ENCODE assay signal across 1 cellular context in the genomic region with DNA sequence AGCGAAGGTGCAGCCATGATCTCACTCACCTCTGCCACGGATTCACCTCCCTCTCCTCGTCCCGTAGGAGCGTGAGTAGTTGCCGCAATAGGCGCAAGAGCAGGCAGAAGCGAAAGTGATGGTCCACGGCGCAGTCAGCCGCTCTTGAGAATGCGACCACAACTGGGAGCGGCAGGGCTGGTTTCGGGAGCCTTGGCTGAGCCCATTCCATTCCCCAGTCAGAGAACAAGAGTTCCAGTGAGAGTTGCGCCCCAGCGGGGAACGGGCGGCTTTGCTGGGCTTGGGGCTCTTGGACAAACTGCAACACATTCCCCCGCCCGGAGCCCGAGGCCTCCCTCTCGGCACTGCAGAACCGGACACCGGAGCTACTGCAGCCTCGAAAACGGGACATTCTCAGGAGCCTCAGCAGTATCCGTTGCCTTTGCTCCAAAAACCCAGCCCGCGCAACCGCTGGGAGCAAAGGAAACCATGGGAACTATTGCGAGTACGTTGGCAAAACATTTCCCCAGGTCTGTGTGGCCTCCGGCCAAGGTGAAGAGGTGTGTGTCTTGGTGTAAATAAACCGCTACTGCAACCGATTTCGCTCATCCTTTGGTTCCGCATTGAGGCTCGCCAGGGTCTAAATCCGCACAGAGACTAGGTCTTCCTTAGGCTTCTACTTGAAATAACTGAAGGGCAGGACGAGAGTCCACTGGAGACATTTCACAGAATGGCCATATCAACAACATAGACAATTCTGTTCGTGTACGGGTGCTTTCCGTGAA.
TF ChIP-seq lines count a peak whose summit lies in the region.

No MANE protein-coding gene starts in this region.

TF ChIP-seq in K562, 482 proteins besides CTCF, POLR2A, EP300 and RAD21 (continued from another document and continues in another):
- TF ChIP-seq ESRRA (IDR thresholded peaks at IDR 0.05; ENCODE audit: borderline replicate concordance, low read depth) (peak; percentile 94), TEAD2 (tag; IDR thresholded peaks at IDR 0.05) (no peak), ZNF551 (CRISPR knock-in tag; IDR thresholded peaks at IDR 0.05) (no peak), ZNF639 (CRISPR knock-in tag; conservative IDR thresholded peaks at IDR 0.05 in 1 of 2, IDR thresholded peaks at IDR 0.05 in 1 of 2) (0 out of 4 replicates have a peak, but pooled peaks of 1 of the 2 experiments have one; percentile 36), JUND (IDR thresholded peaks at IDR 0.05; ENCODE audit: borderline replicate concordance, low read depth, low read length) (peak; percentile 51; the same call in 1 of the 2 replicates), JUND (tag; IDR thresholded peaks at IDR 0.05; ENCODE audit: borderline replicate concordance, low read depth, low read length) (no peak; the same call in 1 of the 3 replicates), NCOA4 (IDR thresholded peaks at IDR 0.05; ENCODE audit: partially characterized antibody) (no peak), VEZF1 (CRISPR knock-in tag; IDR thresholded peaks at IDR 0.05) (peak; percentile 54), ZBTB40 (IDR thresholded peaks at IDR 0.05) (peak; percentile 91), ZBTB40 (CRISPR knock-in tag; IDR thresholded peaks at IDR 0.05) (no peak), CSDE1 (IDR thresholded peaks at IDR 0.05) (peak in 1 of 2 experiments; percentile 60; a peak in 1 of 4 replicates), CTCFL (IDR thresholded peaks at IDR 0.05; ENCODE audit: borderline replicate concordance, insufficient read depth, low read depth, low read length, poor library complexity, severe bottlenecking) (peak; percentile 9), SMAD2 (IDR thresholded peaks at IDR 0.05; ENCODE audit: low read depth, low read length) (no peak), MYNN (IDR thresholded peaks at IDR 0.05) (0 out of 2 replicates have a peak, but pooled peaks have one; percentile 46), MYNN (CRISPR knock-in tag; IDR thresholded peaks at IDR 0.05) (no peak), CXXC5 (CRISPR knock-in tag; IDR thresholded peaks at IDR 0.05) (peak; percentile 53), MXI1 (IDR thresholded peaks at IDR 0.05; ENCODE audit: low read depth, low read length) (peak; percentile 74; the same call in 1 of the 2 replicates), ZNF589 (CRISPR knock-in tag; IDR thresholded peaks at IDR 0.05; ENCODE audit: low read depth) (0 out of 2 replicates have a peak, but pooled peaks have one; percentile 43), TRIM24 (IDR thresholded peaks at IDR 0.05) (peak in 1 of 2 experiments; percentile 95; a peak in 2 of 4 replicates), THAP12 (CRISPR knock-in tag; IDR thresholded peaks at IDR 0.05) (0 out of 2 replicates have a peak, but pooled peaks have one; percentile 22), SETDB1 (IDR thresholded peaks at IDR 0.05; ENCODE audit: low read length) (no peak), POLR2H (tag; IDR thresholded peaks at IDR 0.05; ENCODE audit: low read depth) (0 out of 2 replicates have a peak, but pooled peaks have one; percentile 43), ATF7 (IDR thresholded peaks at IDR 0.05) (0 out of 2 replicates have a peak, but pooled peaks have one; percentile 63), DEAF1 (CRISPR knock-in tag; IDR thresholded peaks at IDR 0.05) (peak; percentile 38; the same call in 1 of the 2 replicates), FOXP1 (CRISPR knock-in tag; IDR thresholded peaks at IDR 0.05) (peak; percentile 99)
- TF ChIP-seq, protein P1, sequence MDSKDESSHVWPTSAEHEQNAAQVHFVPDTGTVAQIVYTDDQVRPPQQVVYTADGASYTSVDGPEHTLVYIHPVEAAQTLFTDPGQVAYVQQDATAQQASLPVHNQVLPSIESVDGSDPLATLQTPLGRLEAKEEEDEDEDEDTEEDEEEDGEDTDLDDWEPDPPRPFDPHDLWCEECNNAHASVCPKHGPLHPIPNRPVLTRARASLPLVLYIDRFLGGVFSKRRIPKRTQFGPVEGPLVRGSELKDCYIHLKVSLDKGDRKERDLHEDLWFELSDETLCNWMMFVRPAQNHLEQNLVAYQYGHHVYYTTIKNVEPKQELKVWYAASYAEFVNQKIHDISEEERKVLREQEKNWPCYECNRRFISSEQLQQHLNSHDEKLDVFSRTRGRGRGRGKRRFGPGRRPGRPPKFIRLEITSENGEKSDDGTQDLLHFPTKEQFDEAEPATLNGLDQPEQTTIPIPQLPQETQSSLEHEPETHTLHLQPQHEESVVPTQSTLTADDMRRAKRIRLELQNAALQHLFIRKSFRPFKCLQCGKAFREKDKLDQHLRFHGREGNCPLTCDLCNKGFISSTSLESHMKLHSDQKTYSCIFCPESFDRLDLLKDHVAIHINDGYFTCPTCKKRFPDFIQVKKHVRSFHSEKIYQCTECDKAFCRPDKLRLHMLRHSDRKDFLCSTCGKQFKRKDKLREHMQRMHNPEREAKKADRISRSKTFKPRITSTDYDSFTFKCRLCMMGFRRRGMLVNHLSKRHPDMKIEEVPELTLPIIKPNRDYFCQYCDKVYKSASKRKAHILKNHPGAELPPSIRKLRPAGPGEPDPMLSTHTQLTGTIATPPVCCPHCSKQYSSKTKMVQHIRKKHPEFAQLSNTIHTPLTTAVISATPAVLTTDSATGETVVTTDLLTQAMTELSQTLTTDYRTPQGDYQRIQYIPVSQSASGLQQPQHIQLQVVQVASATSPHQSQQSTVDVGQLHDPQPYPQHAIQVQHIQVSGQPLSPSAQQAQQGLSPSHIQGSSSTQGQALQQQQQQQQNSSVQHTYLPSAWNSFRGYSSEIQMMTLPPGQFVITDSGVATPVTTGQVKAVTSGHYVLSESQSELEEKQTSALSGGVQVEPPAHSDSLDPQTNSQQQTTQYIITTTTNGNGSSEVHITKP (IDR thresholded peaks at IDR 0.05; ENCODE audit: partially characterized antibody), result peak; percentile 10
